9 cellular contexts compared by ENCODE assay signal in genomic region chr11:79441159-79441875, GRCh38. TPM values are rescaled to one million over a fixed set of nuclear protein-coding genes. Genes with fewer than 3 reads are reported as not detected.
A peak's percentile ranks its signal among the peaks of the same experiment; 100 is the strongest.
DNase-seq lines count a peak whose midpoint lies in the region; ATAC-seq, FAIRE-seq and TF ChIP-seq lines count a peak whose summit lies in the region.
"Had no signal": no experiment of that assay in that cellular context is flagged by ENCODE, and none has a peak within 500 bp of the region (broad histone marks: within the 10 kb centered on the region; RNA-seq: fewer than 3 reads in every experiment).

No MANE protein-coding gene starts in this region.

- DNase-seq in left ventricle myocardium inferior (no peak), left cardiac atrium (no peak), GM12878 (ENCODE audit: low read depth, low spot score) (no peak), lower lobe of right lung (no peak), vagina (ENCODE audit: extremely low spot score in 2 of 2) (no peak), NK-92 (lab: John Stamatoyannopoulos, UW; ENCODE audit: unreplicated experiment) (no peak), retina (no peak)
- no peak for DNase-seq in stimulated activated CD4-positive, alpha-beta T cell treated with anti-CD3 and anti-CD28 coated beads, Interleukin-2, amount 100 ng/mL, for 24 hours

- H3K9ac ChIP-seq in GM12878 (ENCODE audit: control insufficient read depth, insufficient read depth, low read length): no peak overlapping the region

- H3K4me3 ChIP-seq in left ventricle myocardium inferior (peak overlapping the region; percentile 71), GM12878 (peak overlapping the region; percentile 22; the same call in 1 of the 2 replicates), lower lobe of right lung (peak overlapping the region; percentile 51), vagina (peak overlapping the region; percentile 52 to 62)

- CTCF ChIA-PET in GM12878 (lab: Yijun Ruan, JAX): interaction anchor here (1.6 to 2.7 kb wide), 4 partner anchors 9 to 53 kb away, joined by 4 to 9 read pairs (median 4); no protein-coding TSS in a partner anchor

- no peak for TF ChIP-seq RAD21 in GM12878 (IDR thresholded peaks at IDR 0.05; ENCODE audit: insufficient read depth, low read depth, low read length)

- H3K4me1 ChIP-seq in left ventricle myocardium inferior (peaks cover 49% of the 10 kb centered on the region), GM12878 (ENCODE audit: control insufficient read depth, insufficient read depth, low read length) (peaks cover 3% of the 10 kb centered on the region; the same call in 1 of the 2 replicates), lower lobe of right lung (peaks cover 40% of the 10 kb centered on the region), vagina (peaks cover 44% of the 10 kb centered on the region)

- BruUV-seq in GM12878 (replicated peaks; lab: Mats Ljungman, UMichigan): no TSS peak

- no peaks in the 10 kb centered on the region for H3K36me3 ChIP-seq in left ventricle myocardium inferior
- H3K36me3 ChIP-seq in GM12878 (ENCODE audit: control insufficient read depth in 2 of 2, insufficient read depth in 2 of 2, low read length in 1 of 2): no peaks in the 10 kb centered on the region
- no peaks in the 10 kb centered on the region for H3K36me3 ChIP-seq in lower lobe of right lung
- no peaks in the 10 kb centered on the region for H3K36me3 ChIP-seq in vagina
- H3K36me3 ChIP-seq: neutrophil had no signal

- SMC1A ChIA-PET in GM12878 (lab: Charles Lee; ENCODE audit: uncharacterized antibody, unreplicated experiment): no interaction called here

- no peak for FAIRE-seq in GM12878 (lab: Jason Lieb, UNC)

- intact Hi-C loops in left ventricle myocardium inferior (cut with micrococcal nuclease) (no loop called here), left cardiac atrium (cut with DNase I) (no loop called here), GM12878 (cut with micrococcal nuclease; ENCODE audit: unreplicated experiment) (no loop called here), lower lobe of right lung (cut with DNase I) (no loop called here), vagina (cut with DNase I) (no loop called here)

- H4K20me1 ChIP-seq in GM12878 (ENCODE audit: control insufficient read depth, insufficient read depth): peaks cover 4% of the 10 kb centered on the region; the same call in 1 of the 2 replicates

- no peak overlapping the region for H2AFZ ChIP-seq in GM12878 (ENCODE audit: control insufficient read depth, low read depth, low read length)

- H3K9me3 ChIP-seq in left ventricle myocardium inferior (replicated peaks): peaks cover 10% of the 10 kb centered on the region
- H3K9me3 ChIP-seq in GM12878 (replicated peaks; ENCODE audit: control insufficient read depth, insufficient read depth, low read length): no peaks in the 10 kb centered on the region; the same call in 2 of the 3 replicates
- no peaks in the 10 kb centered on the region for H3K9me3 ChIP-seq in lower lobe of right lung
- no peaks in the 10 kb centered on the region for H3K9me3 ChIP-seq in vagina
- H3K9me3 ChIP-seq: neutrophil had no signal

- POLR2A ChIA-PET in GM12878 (lab: Charles Lee): no interaction called here

- TF ChIP-seq CTCF in left ventricle myocardium inferior (IDR thresholded peaks at IDR 0.05; ENCODE audit: borderline replicate concordance): peak; percentile 2
- TF ChIP-seq CTCF in GM12878 (IDR thresholded peaks at IDR 0.05 in 2 of 3, conservative IDR thresholded peaks at IDR 0.05 in 1 of 3; ENCODE audit: control insufficient read depth in 2 of 3, extremely low read depth in 1 of 3, insufficient read depth in 1 of 3, low read depth in 3 of 3, low read length in 3 of 3): no peak
- TF ChIP-seq CTCF in lower lobe of right lung (IDR thresholded peaks at IDR 0.05): no peak
- no peak for TF ChIP-seq CTCF in vagina (IDR thresholded peaks at IDR 0.05)

- peak overlapping the region; percentile 79 for H3K4me2 ChIP-seq in GM12878 (ENCODE audit: control insufficient read depth, insufficient read depth)

- H3K27ac ChIP-seq in left ventricle myocardium inferior (replicated peaks): peak overlapping the region; percentile 63
- H3K27ac ChIP-seq in GM12878 (ENCODE audit: control insufficient read depth, insufficient read depth): no peak overlapping the region
- no peak overlapping the region for H3K27ac ChIP-seq in lower lobe of right lung
- H3K27ac ChIP-seq in vagina: peak overlapping the region; percentile 92
- H3K27ac ChIP-seq: neutrophil had no signal

- no peak for TF ChIP-seq POLR2A in GM12878 (IDR thresholded peaks at IDR 0.05; ENCODE audit: low read depth, low read length)
- TF ChIP-seq POLR2A in vagina (IDR thresholded peaks at IDR 0.05): no peak

- 9% methylated on average over 15 of the region's 20 CpGs for WGBS in GM12878 (ENCODE audit: insufficient coverage, insufficient replicate concordance, low lambda C conversion rate, missing lambda C conversion rate)

- H3K27me3 ChIP-seq in left ventricle myocardium inferior (ENCODE audit: low read depth) (peaks cover 100% of the 10 kb centered on the region), GM12878 (replicated peaks in 1 of 2; ENCODE audit: control insufficient read depth in 2 of 2, insufficient read depth in 2 of 2, low read length in 1 of 2) (peaks cover 28 to 41% of the 10 kb centered on the region in 2 experiments), lower lobe of right lung (ENCODE audit: low read depth) (peaks cover 88% of the 10 kb centered on the region), vagina (no peaks in the 10 kb centered on the region)

- TF ChIP-seq EP300 in GM12878 (IDR thresholded peaks at IDR 0.05; ENCODE audit: borderline replicate concordance in 1 of 2, control insufficient read depth in 1 of 2, low read depth in 2 of 2, low read length in 2 of 2): no peak

- H3K79me2 ChIP-seq in GM12878 (ENCODE audit: control insufficient read depth, insufficient read depth, low read length): no peaks in the 10 kb centered on the region

- RAD21 ChIA-PET in GM12878 (lab: Charles Lee; ENCODE audit: unreplicated experiment): interaction anchor here (0.7 kb wide), 1 partner anchor 601 kb away, joined by 3 read pairs; no protein-coding TSS in a partner anchor

- in situ Hi-C loops in GM12878 (cut with MboI): no loop called here

- ATAC-seq in left cardiac atrium: no peak
- ATAC-seq in GM12878: no peak
- no peak for ATAC-seq in lower lobe of right lung

TF ChIP-seq in GM12878, 131 proteins besides CTCF, POLR2A, EP300 and RAD21:
- no peak for TF ChIP-seq NR2C1 (IDR thresholded peaks at IDR 0.05)
- TF ChIP-seq DPF2 (IDR thresholded peaks at IDR 0.05): 0 out of 2 replicates have a peak, but pooled peaks have one; percentile 1
- TF ChIP-seq IKZF1 (conservative IDR thresholded peaks at IDR 0.05): peak; percentile 33; the same call in 1 of the 2 replicates
- TF ChIP-seq ZBED1 (IDR thresholded peaks at IDR 0.05; ENCODE audit: borderline replicate concordance): no peak
- TF ChIP-seq STAT1 (conservative IDR thresholded peaks at IDR 0.05): no peak
- TF ChIP-seq SPI1 (IDR thresholded peaks at IDR 0.05; ENCODE audit: borderline replicate concordance, insufficient read depth, low read depth, low read length): peak; percentile 58; the same call in 1 of the 2 replicates
- TF ChIP-seq WRNIP1 (IDR thresholded peaks at IDR 0.05; ENCODE audit: borderline replicate concordance, low read depth, low read length): no peak
- TF ChIP-seq MTA2 (IDR thresholded peaks at IDR 0.05; ENCODE audit: low read depth): peak; percentile 23; the same call in 1 of the 2 replicates
TF ChIP-seq in GM12878: peak in this region for 4.

RNA-seq across cellular contexts. Expression of gene TENM4, which starts 0.5 kb away (rescaled TPM):
- total RNA-seq in left ventricle myocardium inferior: 0.63 TPM
- 1 to 10 TPM; 2.5 to 4.4 TPM for total RNA-seq in left cardiac atrium
- total RNA-seq in GM12878 (2013; cell fraction: nucleolus; rRNA removed): 0.02 and 1.0 TPM in 2 replicates
- total RNA-seq in GM12878 (2014; rRNA removed): 0.06 TPM in 1 of 2 replicates, not detected in the other
- not detected in 2 replicates for total RNA-seq in GM12878 (2014; rRNA removed; fragmentation: Illumina TruSeq; extraction: Trizol)
- 0.03 TPM in 2 replicates for total RNA-seq in GM12878 (2021)
- not detected for polyA plus RNA-seq in GM12878 (2011; ENCODE audit: low read depth)
- 0.12 and 0.23 TPM in 2 replicates for polyA plus RNA-seq in GM12878 (2011; rRNA removed)
- polyA plus RNA-seq in GM12878 (2011; cell fraction: cytosol; rRNA removed): 0.02 and 0.06 TPM in 2 replicates
- polyA plus RNA-seq in GM12878 (2011; cell fraction: nucleus; rRNA removed): 0.12 and 0.39 TPM in 2 replicates
- 0.01 TPM in 1 of 2 replicates, not detected in the other for polyA plus RNA-seq in GM12878 (2012)
- not detected in 2 replicates for polyA plus RNA-seq in GM12878 (2014; fragmentation: Illumina TruSeq; extraction: Trizol)
- polyA plus RNA-seq in GM12878 (2014; fragmentation: Nextera tagmentation; extraction: Ambion mirVana): not detected
- polyA plus RNA-seq in GM12878 (2014; rRNA removed): not detected in 2 replicates
- not detected for polyA plus RNA-seq in GM12878 (2016; fragmentation: Nextera tagmentation; extraction: Ambion mirVana)
- 0.05 and 0.07 TPM in 2 replicates for polyA minus RNA-seq in GM12878 (2011; rRNA and poly(A)+ RNA removed)
- polyA minus RNA-seq in GM12878 (2011; cell fraction: cytosol; rRNA and poly(A)+ RNA removed): 0.21 TPM in 1 of 2 replicates, not detected in the other
- 0.24 and 0.67 TPM in 2 replicates for polyA minus RNA-seq in GM12878 (2011; cell fraction: nucleus; rRNA and poly(A)+ RNA removed)
- total RNA-seq in lower lobe of right lung: 1.1 TPM
- total RNA-seq in vagina: 12.5 TPM

Comparison
In these comparisons a context has a peak if more than half of its experiments do, and no peak if none do; other contexts are left out.
1. H3K27ac ChIP-seq: peak in left ventricle myocardium inferior (single experiment) and vagina (single experiment); none in GM12878 (single experiment) and lower lobe of right lung (single experiment).
2. Peak in every context shown above with its lines, with median percentiles within 50 percentile points of each other: H3K4me3 ChIP-seq.